11 cellular contexts compared by ENCODE assay signal in genomic region chr14:21191261-21191808, GRCh38. TPM values are rescaled to one million over a fixed set of nuclear protein-coding genes. Genes with fewer than 3 reads are reported as not detected.
A peak's percentile ranks its signal among the peaks of the same experiment; 100 is the strongest.
DNase-seq lines count a peak whose midpoint lies in the region; ATAC-seq and TF ChIP-seq lines count a peak whose summit lies in the region.
"Had no signal": no experiment of that assay in that cellular context is flagged by ENCODE, and none has a peak within 500 bp of the region (broad histone marks: within the 10 kb centered on the region; RNA-seq: fewer than 3 reads in every experiment).

No MANE protein-coding gene starts in this region.

- H3K27ac ChIP-seq in Karpas-422 (ENCODE audit: low read length) (no peak overlapping the region), tibial nerve (no peak overlapping the region)
- H3K27ac ChIP-seq: 22Rv1, colonic mucosa had no signal

- H3K36me3 ChIP-seq in Karpas-422 (ENCODE audit: insufficient read depth, low read length) (no peaks in the 10 kb centered on the region), tibial nerve (no peaks in the 10 kb centered on the region)
- H3K36me3 ChIP-seq: colonic mucosa had no signal

- WGBS in tibial nerve, 2 donors, result 82 to 91% methylated on average over 7 of the region's 7 CpGs

- H2AFZ ChIP-seq in Karpas-422 (ENCODE audit: low read length), result peak overlapping the region; percentile 87; the same call in 1 of the 2 replicates

- H3K79me2 ChIP-seq in Karpas-422 (ENCODE audit: low read length), result no peaks in the 10 kb centered on the region

- intact Hi-C loops in posterior vena cava (cut with DNase I), result no loop called here

- H3K4me3 ChIP-seq in Karpas-422 (ENCODE audit: low read length), result peak overlapping the region; percentile 53; the same call in 1 of the 2 replicates
- peak overlapping the region in 2 of 4 donors; percentile 39 to 48 for H3K4me3 ChIP-seq in tibial nerve

- peaks cover 10% of the 10 kb centered on the region for H3K4me1 Mint-ChIP-seq in chondrocyte (ENCODE audit: low read depth)

- DNase-seq in NCI-H1105 treated with DMSO at 0.1 percent for 48 hours (lab: John Stamatoyannopoulos, UW) (peak; percentile 10), NCI-H1105 (lab: John Stamatoyannopoulos, UW) (no peak), Karpas-422 (no peak), chondrocyte (ENCODE audit: low spot score) (no peak), posterior vena cava (ENCODE audit: low spot score) (peak; percentile 31), tibial nerve (ENCODE audit: low spot score in 2 of 2) (no peak), NCI-H526 (lab: John Stamatoyannopoulos, UW) (no peak)

- H3K9me3 ChIP-seq in Karpas-422 (ENCODE audit: low read length), result no peaks in the 10 kb centered on the region
- H3K9me3 ChIP-seq in tibial nerve, result no peaks in the 10 kb centered on the region
- H3K9me3 ChIP-seq: colonic mucosa had no signal

- no peaks in the 10 kb centered on the region for H3K27me3 Mint-ChIP-seq in chondrocyte (ENCODE audit: low read depth)

- no peaks in the 10 kb centered on the region for H3K36me3 Mint-ChIP-seq in chondrocyte (ENCODE audit: low read depth)

- peaks cover 18% of the 10 kb centered on the region for H3K4me1 ChIP-seq in Karpas-422 (ENCODE audit: low read length)
- peaks cover 0 to 17% (median 8%) of the 10 kb centered on the region in 4 donors for H3K4me1 ChIP-seq in tibial nerve
- H3K4me1 ChIP-seq: colonic mucosa had no signal

- TF ChIP-seq CTCF in chondrocyte (IDR thresholded peaks at IDR 0.05) (no peak), tibial nerve (IDR thresholded peaks at IDR 0.05) (no peak)

- TF ChIP-seq EP300 in tibial nerve (IDR thresholded peaks at IDR 0.05), result no peak

- no peaks in the 10 kb centered on the region for H3K9me2 ChIP-seq in Karpas-422 (replicated peaks; ENCODE audit: insufficient read depth, low read length)

- H3K4me2 ChIP-seq in Karpas-422 (ENCODE audit: low read depth, low read length, poor library complexity, severe bottlenecking), result peak overlapping the region; percentile 69

- no peak overlapping the region for H3K9ac ChIP-seq in Karpas-422 (ENCODE audit: low read length)

- H3K4me3 Mint-ChIP-seq in chondrocyte (ENCODE audit: unreplicated experiment), result peak overlapping the region; percentile 61

- TF ChIP-seq POLR2A in tibial nerve (IDR thresholded peaks at IDR 0.05), result no peak

- no peaks in the 10 kb centered on the region for H3K9me3 Mint-ChIP-seq in chondrocyte (ENCODE audit: low read depth)

- H3K27ac Mint-ChIP-seq in chondrocyte (ENCODE audit: unreplicated experiment), result no peak overlapping the region

- no peaks in the 10 kb centered on the region for H3K27me3 ChIP-seq in Karpas-422 (ENCODE audit: low read length)
- H3K27me3 ChIP-seq in tibial nerve, result no peaks in the 10 kb centered on the region
- H3K27me3 ChIP-seq: colonic mucosa had no signal

- no peak for ATAC-seq in HG02763 (IDR thresholded peaks at IDR 0.05; ENCODE audit: unreplicated experiment)

- no peaks in the 10 kb centered on the region for H4K20me1 ChIP-seq in Karpas-422 (ENCODE audit: insufficient read depth, low read depth, low read length)

RNA-seq across cellular contexts. Expression of gene OR5AU1, which starts 35.5 kb away (rescaled TPM):
- total RNA-seq in Karpas-422 (2014; rRNA removed; shearing (Covaris generic); ENCODE audit: low replicate concordance), result not detected in 2 replicates
- total RNA-seq in chondrocyte (not detected in 3 replicates), posterior vena cava (not detected), tibial nerve (under 1 TPM in 1 of 4 donors, not detected in 3; 0.39 TPM)
- total RNA-seq: colonic mucosa, left cardiac atrium had no signal

Comparison
In these comparisons a context has a peak if more than half of its experiments do, and no peak if none do; other contexts are left out.
1. DNase-seq: peak in NCI-H1105 treated with DMSO at 0.1 percent for 48 hours (single experiment) and posterior vena cava (single experiment); none in NCI-H1105 (single experiment), Karpas-422 (single experiment), chondrocyte (single experiment), tibial nerve (0 of 2) and NCI-H526 (0 of 2).